8 cellular contexts compared by ENCODE assay signal in genomic region chr2:41896186-41896846, GRCh38.
DNase-seq lines count a peak whose midpoint lies in the region; ATAC-seq and TF ChIP-seq lines count a peak whose summit lies in the region.

No MANE protein-coding gene starts in this region.

- TF ChIP-seq CTCF in GM12864 (IDR thresholded peaks at IDR 0.05; ENCODE audit: low read depth, low read length, missing control alignments), result no peak
- TF ChIP-seq CTCF in type B pancreatic cell (conservative IDR thresholded peaks at IDR 0.05), result no peak
- no peak for TF ChIP-seq CTCF in dorsolateral prefrontal cortex (IDR thresholded peaks at IDR 0.05 in 54 of 56, conservative IDR thresholded peaks at IDR 0.05 in 2 of 56; ENCODE audit: low read depth in 1 of 56, partially characterized antibody in 56 of 56)
- no peak for TF ChIP-seq CTCF in osteoblast (IDR thresholded peaks at IDR 0.05; ENCODE audit: extremely low read depth, low read depth, low read length)

- H3K36me3 ChIP-seq in osteoblast (ENCODE audit: insufficient read depth, low read length), result no peaks in the 10 kb centered on the region

- ATAC-seq in GM19035 (IDR thresholded peaks at IDR 0.05; ENCODE audit: unreplicated experiment) (peak; percentile 98), HG03064 (IDR thresholded peaks at IDR 0.05; ENCODE audit: low read depth, unreplicated experiment) (peak; percentile 91)
- ATAC-seq in activated naive CD8-positive, alpha-beta T cell treated with anti-CD3 and anti-CD28 coated beads, Interleukin-2, amount 50 U/mL, for 24 hours, result peak; percentile 70

- intact Hi-C loops in dorsolateral prefrontal cortex (cut with DNase I), result no loop called here

- H3K27ac Mint-ChIP-seq in activated naive CD8-positive, alpha-beta T cell treated with anti-CD3 and anti-CD28 coated beads, Interleukin-2, amount 50 U/mL, for 24 hours, result no peak overlapping the region
- no peak overlapping the region for H3K27ac Mint-ChIP-seq in type B pancreatic cell

- no peaks in the 10 kb centered on the region for H3K4me1 ChIP-seq in osteoblast (ENCODE audit: insufficient read depth, low read length)

- H3K4me1 Mint-ChIP-seq in activated naive CD8-positive, alpha-beta T cell treated with anti-CD3 and anti-CD28 coated beads, Interleukin-2, amount 50 U/mL, for 24 hours, result peaks cover 10% of the 10 kb centered on the region
- peaks cover 32% of the 10 kb centered on the region for H3K4me1 Mint-ChIP-seq in type B pancreatic cell (ENCODE audit: unreplicated experiment)

- no peaks in the 10 kb centered on the region for H3K79me2 ChIP-seq in osteoblast (ENCODE audit: insufficient read depth, low read length)

- H3K9me3 ChIP-seq in osteoblast (ENCODE audit: low read depth, low read length), result no peaks in the 10 kb centered on the region

- H4K20me1 ChIP-seq in osteoblast (ENCODE audit: insufficient read depth, low read length), result no peaks in the 10 kb centered on the region

- H3K4me2 ChIP-seq in osteoblast (ENCODE audit: insufficient read depth, low read length), result no peak overlapping the region

- H3K9me3 Mint-ChIP-seq in activated naive CD8-positive, alpha-beta T cell treated with anti-CD3 and anti-CD28 coated beads, Interleukin-2, amount 50 U/mL, for 24 hours, result no peaks in the 10 kb centered on the region
- no peaks in the 10 kb centered on the region for H3K9me3 Mint-ChIP-seq in type B pancreatic cell

- H3K27ac ChIP-seq in dorsolateral prefrontal cortex, result no peak overlapping the region
- H3K27ac ChIP-seq in osteoblast (ENCODE audit: low read depth, low read length), result no peak overlapping the region

- no peak overlapping the region for H2AFZ ChIP-seq in osteoblast (ENCODE audit: low read length)

- no peak overlapping the region for H3K4me3 Mint-ChIP-seq in activated naive CD8-positive, alpha-beta T cell treated with anti-CD3 and anti-CD28 coated beads, Interleukin-2, amount 50 U/mL, for 24 hours
- no peak overlapping the region for H3K4me3 Mint-ChIP-seq in type B pancreatic cell

- no peaks in the 10 kb centered on the region for H3K36me3 Mint-ChIP-seq in activated naive CD8-positive, alpha-beta T cell treated with anti-CD3 and anti-CD28 coated beads, Interleukin-2, amount 50 U/mL, for 24 hours (ENCODE audit: low read depth)
- H3K36me3 Mint-ChIP-seq in type B pancreatic cell, result no peaks in the 10 kb centered on the region

- DNase-seq in GM12864 (ENCODE audit: low read depth) (peak; percentile 51), type B pancreatic cell (ENCODE audit: extremely low spot score, unreplicated experiment) (no peak), H4 (ENCODE audit: low spot score) (no peak), dorsolateral prefrontal cortex (no peak), osteoblast (ENCODE audit: insufficient read length, low spot score, missing footprints) (no peak)
- no peak for DNase-seq in activated naive CD8-positive, alpha-beta T cell treated with anti-CD3 and anti-CD28 coated beads, Interleukin-2, amount 50 U/mL, for 24 hours

- no peak overlapping the region for H3K4me3 ChIP-seq in GM12864 (ENCODE audit: low read depth, low read length)
- no peak overlapping the region for H3K4me3 ChIP-seq in dorsolateral prefrontal cortex
- no peak overlapping the region for H3K4me3 ChIP-seq in osteoblast (ENCODE audit: insufficient read depth, low read length)

- no peaks in the 10 kb centered on the region for H3K27me3 ChIP-seq in dorsolateral prefrontal cortex
- peaks cover 16% of the 10 kb centered on the region for H3K27me3 ChIP-seq in osteoblast (ENCODE audit: insufficient read depth, low read length)

- peaks cover 7% of the 10 kb centered on the region for H3K27me3 Mint-ChIP-seq in activated naive CD8-positive, alpha-beta T cell treated with anti-CD3 and anti-CD28 coated beads, Interleukin-2, amount 50 U/mL, for 24 hours
- peaks cover 2% of the 10 kb centered on the region for H3K27me3 Mint-ChIP-seq in type B pancreatic cell
